ENCODE assay signal across 2 cellular contexts in the genomic region with DNA sequence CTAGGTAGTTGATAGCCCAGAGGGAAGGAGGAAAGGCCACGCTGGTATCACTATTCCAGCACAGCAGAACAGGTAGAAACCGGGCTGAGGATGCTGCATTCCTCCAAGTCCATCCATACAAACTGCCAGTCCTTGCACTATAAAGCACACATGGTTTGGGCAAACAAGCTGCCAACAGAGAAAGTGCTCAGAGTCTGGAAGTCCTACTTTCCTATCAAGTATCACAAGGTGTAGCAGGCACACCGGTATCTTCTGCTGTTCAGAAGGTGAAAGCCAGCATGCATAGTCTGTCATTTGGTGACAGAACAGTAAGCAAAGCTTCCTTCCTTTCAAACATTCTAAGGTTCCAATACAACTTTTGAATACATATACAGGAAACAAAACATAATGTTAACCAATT.
TF ChIP-seq lines count a peak whose summit lies in the region.

No MANE protein-coding gene starts in this region.

TF ChIP-seq in HepG2, 621 proteins besides CTCF, POLR2A, EP300 and RAD21:
- no peak for TF ChIP-seq ZNF20 (CRISPR knock-in tag; IDR thresholded peaks at IDR 0.05)
- no peak for TF ChIP-seq CBX2 (IDR thresholded peaks at IDR 0.05; ENCODE audit: low read depth, low read length)
- TF ChIP-seq CBX2 (CRISPR knock-in tag; IDR thresholded peaks at IDR 0.05; ENCODE audit: low read depth): no peak
- no peak for TF ChIP-seq THAP11 (CRISPR knock-in tag; IDR thresholded peaks at IDR 0.05)
- no peak for TF ChIP-seq ZNF263 (CRISPR knock-in tag; IDR thresholded peaks at IDR 0.05)
- TF ChIP-seq SP140L (CRISPR knock-in tag; IDR thresholded peaks at IDR 0.05; ENCODE audit: borderline replicate concordance): no peak
- TF ChIP-seq, protein P1, sequence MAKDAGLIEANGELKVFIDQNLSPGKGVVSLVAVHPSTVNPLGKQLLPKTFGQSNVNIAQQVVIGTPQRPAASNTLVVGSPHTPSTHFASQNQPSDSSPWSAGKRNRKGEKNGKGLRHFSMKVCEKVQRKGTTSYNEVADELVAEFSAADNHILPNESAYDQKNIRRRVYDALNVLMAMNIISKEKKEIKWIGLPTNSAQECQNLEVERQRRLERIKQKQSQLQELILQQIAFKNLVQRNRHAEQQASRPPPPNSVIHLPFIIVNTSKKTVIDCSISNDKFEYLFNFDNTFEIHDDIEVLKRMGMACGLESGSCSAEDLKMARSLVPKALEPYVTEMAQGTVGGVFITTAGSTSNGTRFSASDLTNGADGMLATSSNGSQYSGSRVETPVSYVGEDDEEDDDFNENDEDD (CRISPR knock-in tag; IDR thresholded peaks at IDR 0.05; ENCODE audit: borderline replicate concordance): no peak
- no peak for TF ChIP-seq ZNF260 (CRISPR knock-in tag; IDR thresholded peaks at IDR 0.05; ENCODE audit: borderline replicate concordance, low read depth)
- TF ChIP-seq NFYC (CRISPR knock-in tag; IDR thresholded peaks at IDR 0.05): no peak
- TF ChIP-seq ZNF34 (CRISPR knock-in tag; IDR thresholded peaks at IDR 0.05; ENCODE audit: borderline replicate concordance): no peak
- TF ChIP-seq ZNF329 (CRISPR knock-in tag; IDR thresholded peaks at IDR 0.05; ENCODE audit: low read depth): no peak
- TF ChIP-seq ZNF75D (CRISPR knock-in tag; IDR thresholded peaks at IDR 0.05; ENCODE audit: borderline replicate concordance): no peak
- no peak for TF ChIP-seq EZH2 (conservative IDR thresholded peaks at IDR 0.05; ENCODE audit: low read depth, low read length)
- TF ChIP-seq LRRFIP1 (CRISPR knock-in tag; conservative IDR thresholded peaks at IDR 0.05): no peak
- TF ChIP-seq IRF9 (CRISPR knock-in tag; IDR thresholded peaks at IDR 0.05; ENCODE audit: borderline replicate concordance): no peak
- no peak for TF ChIP-seq ZNF101 (CRISPR knock-in tag; IDR thresholded peaks at IDR 0.05; ENCODE audit: borderline replicate concordance, low read depth)
- no peak for TF ChIP-seq ZBTB8A (CRISPR knock-in tag; IDR thresholded peaks at IDR 0.05; ENCODE audit: borderline replicate concordance, low read depth)
- no peak for TF ChIP-seq GMEB2 (CRISPR knock-in tag; IDR thresholded peaks at IDR 0.05; ENCODE audit: low read depth)
- TF ChIP-seq MAFK (conservative IDR thresholded peaks at IDR 0.05 in 1 of 2, IDR thresholded peaks at IDR 0.05 in 1 of 2; ENCODE audit: low read length in 2 of 2): no peak
- TF ChIP-seq MAF1 (CRISPR knock-in tag; IDR thresholded peaks at IDR 0.05; ENCODE audit: borderline replicate concordance): no peak
TF ChIP-seq in HepG2: peak in this region for 0.

TF ChIP-seq in K562, 482 proteins besides CTCF, POLR2A, EP300 and RAD21:
- TF ChIP-seq NFE2 (IDR thresholded peaks at IDR 0.05; ENCODE audit: low read depth) (no peak), WHSC1 (IDR thresholded peaks at IDR 0.05; ENCODE audit: low read length) (peak; percentile 70)
